In the genomic region with DNA sequence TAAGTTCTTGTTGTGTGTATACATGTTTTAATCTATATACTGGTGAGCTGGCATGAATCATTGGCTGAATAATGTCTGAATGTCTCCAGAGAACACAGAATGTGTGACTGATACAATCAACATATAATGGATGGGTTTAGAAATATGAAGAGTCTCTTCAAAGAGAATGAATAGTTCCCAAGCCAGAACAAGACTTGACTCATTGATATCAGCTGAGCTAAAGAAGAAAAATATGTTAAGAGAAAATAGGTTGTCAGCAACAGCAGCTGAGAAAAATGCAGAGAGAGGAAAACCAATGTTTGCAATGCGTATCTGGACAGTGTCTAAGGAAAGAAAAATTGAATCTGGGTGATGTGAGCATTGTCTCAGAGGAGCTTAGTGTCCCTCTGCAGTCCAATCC, we compare ENCODE assay signal across 26 cellular contexts.
DNase-seq lines count a peak whose midpoint lies in the region; ATAC-seq and TF ChIP-seq lines count a peak whose summit lies in the region.
"Had no signal": no experiment of that assay in that cellular context is flagged by ENCODE, and none has a peak within 500 bp of the region (broad histone marks: within the 10 kb centered on the region; RNA-seq: fewer than 3 reads in every experiment).

No MANE protein-coding gene starts in this region.

- H3K36me3 ChIP-seq in RWPE2 (ENCODE audit: low read depth), result no peaks in the 10 kb centered on the region
- H3K36me3 ChIP-seq: left lung, uterus had no signal

- no peaks in the 10 kb centered on the region for H3K9me3 ChIP-seq in RWPE2 (ENCODE audit: severe bottlenecking)
- H3K9me3 ChIP-seq: left lung, psoas muscle, uterus had no signal

- H3K4me1 ChIP-seq in RWPE2 (ENCODE audit: insufficient read depth, poor library complexity, severe bottlenecking) (peaks cover 4% of the 10 kb centered on the region), foreskin keratinocyte (peaks cover 8% of the 10 kb centered on the region)
- H3K4me1 ChIP-seq: left lung, psoas muscle, uterus had no signal

- ATAC-seq in RWPE2 (ENCODE audit: low read depth) (peak; percentile 89), foreskin keratinocyte (peak; percentile 98), HG02642 (IDR thresholded peaks at IDR 0.05; ENCODE audit: poor library complexity, unreplicated experiment) (no peak)
- ATAC-seq: activated T-helper 17 cell treated with anti-CD3 and anti-CD28 coated beads, Interleukin-2, amount 50 U/mL, for 72 hours; GM12878; left lung; naive thymus-derived CD4-positive, alpha-beta T cell; psoas muscle; stimulated activated naive B cell treated with anti-CD40 and anti-IgM and Interleukin-4, amounts not matched to agents 10 μg/mL and 1 μg/mL and 100 μg/mL, for 72 hours had no signal

- peak overlapping the region; percentile 37 for H3K27ac ChIP-seq in RWPE2 (ENCODE audit: poor library complexity, severe bottlenecking)
- no peak overlapping the region for H3K27ac ChIP-seq in foreskin keratinocyte
- H3K27ac ChIP-seq: left lung, PC-9, psoas muscle, uterus had no signal

- no peaks in the 10 kb centered on the region for H3K27me3 ChIP-seq in RWPE2 (ENCODE audit: insufficient read depth, poor library complexity, severe bottlenecking)
- H3K27me3 ChIP-seq in foreskin keratinocyte, result no peaks in the 10 kb centered on the region
- H3K27me3 ChIP-seq: left lung, uterus had no signal

- DNase-seq in RWPE2 (ENCODE audit: low spot score), result no peak
- DNase-seq in choroid plexus epithelial cell (ENCODE audit: low read depth), result peak; percentile 30
- peak; percentile 87 for DNase-seq in foreskin keratinocyte
- DNase-seq in superior temporal gyrus (ENCODE audit: extremely low spot score), result peak; percentile 62
- no peak for DNase-seq in dermis blood vessel endothelial cell
- no peak for DNase-seq in NCI-H748 treated with DMSO at 0.1 percent for 48 hours (lab: John Stamatoyannopoulos, UW)
- DNase-seq: activated CD4-positive, alpha-beta T cell treated with anti-CD3 and anti-CD28 coated beads, Interleukin-2, amount 50 U/mL, for 4 hours; activated CD4-positive, CD25-positive, alpha-beta regulatory T cell; activated CD8-positive, alpha-beta memory T cell treated with anti-CD3 and anti-CD28 coated beads, Interleukin-2, amount 50 U/mL, for 4 hours; activated naive CD4-positive, alpha-beta T cell treated with anti-CD3 and anti-CD28 coated beads, Interleukin-2, amount 50 U/mL, for 16 hours; anterior cingulate cortex; hippocampal formation; left lung; midbrain; naive thymus-derived CD4-positive, alpha-beta T cell; NCI-H1436 treated with DMSO at 0.1 percent for 48 hours; occipital lobe; PC-9; psoas muscle; SHP77 treated with DMSO at 0.1 percent for 48 hours; stimulated activated CD4-positive, alpha-beta T cell treated with anti-CD3 and anti-CD28 coated beads, Interleukin-15, amount 100 ng/mL, for 24 hours; stimulated activated naive B cell treated with anti-CD40 and anti-IgM and Interleukin-4, amounts not matched to agents 10 μg/mL and 1 μg/mL and 100 μg/mL, for 72 hours; uterus had no signal

- TF ChIP-seq CTCF in RWPE2 (IDR thresholded peaks at IDR 0.05; ENCODE audit: poor library complexity, severe bottlenecking), result no peak
- TF ChIP-seq CTCF in choroid plexus epithelial cell (conservative IDR thresholded peaks at IDR 0.05; ENCODE audit: low read depth, low read length), result no peak
- TF ChIP-seq CTCF in foreskin keratinocyte (conservative IDR thresholded peaks at IDR 0.05), result no peak

- H3K4me3 ChIP-seq in RWPE2 (ENCODE audit: severe bottlenecking) (no peak overlapping the region), choroid plexus epithelial cell (ENCODE audit: low read depth, low read length) (no peak overlapping the region)
- H3K4me3 ChIP-seq: GM12878, left lung, PC-9, psoas muscle, uterus had no signal

Comparison
In these comparisons a context has a peak if more than half of its experiments do, and no peak if none do; other contexts are left out.
1. DNase-seq: peak in choroid plexus epithelial cell (single experiment), foreskin keratinocyte (2 of 2) and superior temporal gyrus (single experiment); none in RWPE2 (single experiment), dermis blood vessel endothelial cell (single experiment) and NCI-H748 treated with DMSO at 0.1 percent for 48 hours (single experiment).